Comparison of ENCODE assay signal across 8 cellular contexts in genomic region chr4:8428288-8429097, GRCh38. TPM values are rescaled to one million over a fixed set of nuclear protein-coding genes. Genes with fewer than 3 reads are reported as not detected.
A peak's percentile ranks its signal among the peaks of the same experiment; 100 is the strongest.
DNase-seq lines count a peak whose midpoint lies in the region; ATAC-seq and TF ChIP-seq lines count a peak whose summit lies in the region.

No MANE protein-coding gene starts in this region.

- DNase-seq in ELR (ENCODE audit: low read depth) = peak; percentile 87
- peak; percentile 93 for DNase-seq in GM23248
- DNase-seq in RKO (ENCODE audit: low spot score) = peak; percentile 87
- DNase-seq in activated T-helper 1 cell treated with anti-CD3 and anti-CD28 coated beads, Interleukin-2, amount 50 U/mL, for 16 hours (ENCODE audit: low read depth in 1 of 2, low spot score in 1 of 2) = peak; percentile 89
- DNase-seq in fibroblast of lung (ENCODE audit: low read depth in 2 of 2) = peak; percentile 76 to 84
- DNase-seq in natural killer cell = peak; percentile 98
- peak; percentile 82 for DNase-seq in stimulated activated naive CD4-positive, alpha-beta T cell treated with Interleukin-2 at 50 U/mL for 16 hours (lab: John Stamatoyannopoulos, UW)

- H4K20me1 ChIP-seq in GM23248 (ENCODE audit: insufficient read depth) (no peaks in the 10 kb centered on the region), fibroblast of lung (ENCODE audit: control insufficient read depth, extremely low read depth, insufficient read depth, low read length) (no peaks in the 10 kb centered on the region)

- no peaks in the 10 kb centered on the region for H3K27me3 Mint-ChIP-seq in natural killer cell (ENCODE audit: low read depth in 2 of 2)

- in situ Hi-C loops in GM23248 (cut with MboI) = no loop called here

- H3K27ac Mint-ChIP-seq in natural killer cell = peak overlapping the region; percentile 94 to 96

- H3K36me3 ChIP-seq in GM23248 (ENCODE audit: low read depth) = no peaks in the 10 kb centered on the region
- H3K36me3 ChIP-seq in KOPT-K1 (ENCODE audit: insufficient read depth, low read length) = no peaks in the 10 kb centered on the region
- no peaks in the 10 kb centered on the region for H3K36me3 ChIP-seq in fibroblast of lung (ENCODE audit: control insufficient read depth, insufficient read depth, low read length)

- H3K9ac ChIP-seq in GM23248 (peak overlapping the region; percentile 82), fibroblast of lung (ENCODE audit: insufficient read depth, low read length) (peak overlapping the region; percentile 86)

- peaks cover 26% of the 10 kb centered on the region for H3K79me2 ChIP-seq in GM23248 (ENCODE audit: insufficient read depth)
- no peaks in the 10 kb centered on the region for H3K79me2 ChIP-seq in fibroblast of lung (ENCODE audit: control insufficient read depth, insufficient read depth, low read length)

- H3K27ac ChIP-seq in GM23248 (peak overlapping the region; percentile 43), KOPT-K1 (ENCODE audit: low read depth, low read length, poor library complexity, severe bottlenecking) (peak overlapping the region; percentile 48), fibroblast of lung (ENCODE audit: insufficient read depth, low read length) (peak overlapping the region; percentile 67)

- TF ChIP-seq CTCF in fibroblast of lung (conservative IDR thresholded peaks at IDR 0.05 in 1 of 2, IDR thresholded peaks at IDR 0.05 in 1 of 2; ENCODE audit: low read depth in 1 of 2, low read length in 2 of 2) (peak; percentile 41 to 70), natural killer cell (IDR thresholded peaks at IDR 0.05) (no peak)

- intact Hi-C loops in natural killer cell (cut with micrococcal nuclease) = loop anchor here (1.0 kb wide), 2 partner anchors 12 to 19 kb away; partner anchors contain the start of genes ACOX3 and TRMT44

- no peaks in the 10 kb centered on the region for H3K9me2 ChIP-seq in GM23248 (ENCODE audit: insufficient read depth)

- H3K4me1 Mint-ChIP-seq in natural killer cell = peaks cover 29 to 32% of the 10 kb centered on the region in 2 donors

- H3K4me3 ChIP-seq in GM23248 = peak overlapping the region; percentile 74
- H3K4me3 ChIP-seq in fibroblast of lung (replicated peaks in 1 of 4; ENCODE audit: control extremely low read depth in 1 of 4, insufficient read depth in 1 of 4, low read depth in 3 of 4, low read length in 4 of 4) = peak overlapping the region; percentile 81 to 85 (median 82)

- H3K9me3 ChIP-seq in GM23248 (ENCODE audit: low read depth) (no peaks in the 10 kb centered on the region), KOPT-K1 (ENCODE audit: insufficient read depth, low read length, poor library complexity, severe bottlenecking) (no peaks in the 10 kb centered on the region), fibroblast of lung (ENCODE audit: control insufficient read depth, insufficient read depth, low read depth, low read length) (no peaks in the 10 kb centered on the region)

- no peaks in the 10 kb centered on the region for H3K27me3 ChIP-seq in GM23248 (replicated peaks; ENCODE audit: insufficient read depth)
- no peaks in the 10 kb centered on the region for H3K27me3 ChIP-seq in fibroblast of lung (ENCODE audit: control insufficient read depth, insufficient read depth, low read length)

- H3K36me3 Mint-ChIP-seq in natural killer cell = no peaks in the 10 kb centered on the region

- H3K4me1 ChIP-seq in GM23248 (ENCODE audit: insufficient read depth) (peaks cover 7% of the 10 kb centered on the region; the same call in 1 of the 2 replicates), fibroblast of lung (ENCODE audit: control insufficient read depth, extremely low read depth, insufficient read depth, low read length) (peaks cover 7% of the 10 kb centered on the region)

- H2AFZ ChIP-seq in GM23248 = peak overlapping the region; percentile 89
- peak overlapping the region; percentile 74 for H2AFZ ChIP-seq in fibroblast of lung (ENCODE audit: low read length)

- H3K4me3 Mint-ChIP-seq in natural killer cell = peak overlapping the region; percentile 95

- ATAC-seq in natural killer cell = peak; percentile 95 to 98 (median 96)

- H3K4me2 ChIP-seq in GM23248 (ENCODE audit: unreplicated experiment) (peak overlapping the region; percentile 88), fibroblast of lung (ENCODE audit: extremely low read depth, insufficient read depth, low read length) (peak overlapping the region; percentile 100)

- no peaks in the 10 kb centered on the region for H3F3A ChIP-seq in GM23248 (ENCODE audit: insufficient read depth)

- WGBS in GM23248 (ENCODE audit: low coverage in 1 of 2, low lambda C conversion rate in 2 of 2, missing lambda C conversion rate in 2 of 2), 2 experiments = 1 to 4% methylated on average over 39 to 46 of the region's 56 CpGs

- H3K9me3 Mint-ChIP-seq in natural killer cell = no peaks in the 10 kb centered on the region

RNA-seq across cellular contexts. Expression of gene ACOX3, which starts 12.0 kb away (rescaled TPM):
- 33.8 and 48.4 TPM in 2 replicates for total RNA-seq in GM23248 (2014; rRNA removed; shearing (Covaris generic))
- polyA plus RNA-seq in GM23248 (2016; fragmentation: Nextera tagmentation; extraction: Ambion mirVana) (24.7 and 25.1 TPM in 2 replicates), fibroblast of lung (6.8 and 8.3 TPM in 2 replicates)
- total RNA-seq in fibroblast of lung (21.6 and 23.8 TPM in 2 replicates), natural killer cell (10 to 100 TPM; 12.4 to 18.3 (median 15.4) TPM)
- polyA plus RNA-seq in fibroblast of lung (2012) = 15.0 and 20.3 TPM in 2 replicates
- polyA minus RNA-seq in fibroblast of lung (ENCODE audit: low replicate concordance) = 25.6 and 27.4 TPM in 2 replicates

RNA-seq across cellular contexts. Expression of gene TRMT44, which starts 12.1 kb away (rescaled TPM):
- 12.0 and 12.5 TPM in 2 replicates for total RNA-seq in GM23248 (2014; rRNA removed; shearing (Covaris generic))
- polyA plus RNA-seq in GM23248 (2016; fragmentation: Nextera tagmentation; extraction: Ambion mirVana) = 4.1 and 4.4 TPM in 2 replicates
- total RNA-seq in fibroblast of lung = 12.8 and 14.0 TPM in 2 replicates
- polyA plus RNA-seq in fibroblast of lung = 5.5 and 6.5 TPM in 2 replicates
- polyA plus RNA-seq in fibroblast of lung (2012) = 5.9 and 6.2 TPM in 2 replicates
- polyA minus RNA-seq in fibroblast of lung (ENCODE audit: low replicate concordance) = 4.6 and 5.2 TPM in 2 replicates
- 10 to 100 TPM; 24.4 to 37.5 (median 34.3) TPM for total RNA-seq in natural killer cell

Comparison
In these comparisons a context has a peak if more than half of its experiments do, and no peak if none do; other contexts are left out.
1. Peak in every context shown above with its lines: DNase-seq, ATAC-seq, H3K4me3 ChIP-seq and H3K27ac ChIP-seq.